In the genomic region with DNA sequence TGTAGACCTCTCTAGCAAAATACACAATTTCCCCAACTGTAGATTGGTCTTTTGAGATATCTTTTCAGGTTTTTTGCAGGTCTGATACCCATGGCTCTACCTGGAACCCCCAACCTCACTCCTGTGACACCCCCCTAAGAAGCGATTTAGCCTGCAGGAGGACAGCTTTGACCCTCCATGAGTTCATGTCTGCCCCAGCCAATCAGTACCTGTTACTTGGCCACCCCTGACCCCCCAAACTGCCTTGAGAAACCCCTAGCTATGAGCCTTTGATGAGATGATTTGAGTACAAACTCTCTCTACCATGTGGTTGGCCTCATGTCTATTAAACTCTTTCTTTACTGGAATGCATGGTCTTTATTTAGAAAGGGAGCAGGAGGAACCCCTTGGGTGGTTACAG, we compare ENCODE assay signal across 39 cellular contexts. TPM values are rescaled to one million over a fixed set of nuclear protein-coding genes. Genes with fewer than 3 reads are reported as not detected.
"Had no signal": no experiment of that assay in that cellular context is flagged by ENCODE, and none has a peak within 500 bp of the region (broad histone marks: within the 10 kb centered on the region; RNA-seq: fewer than 3 reads in every experiment).

No MANE protein-coding gene starts in this region.

- DNase-seq: activated CD4-positive, alpha-beta memory T cell treated with anti-CD3 and anti-CD28 coated beads for 36 hours; activated CD4-positive, alpha-beta T cell treated with anti-CD3 and anti-CD28 coated beads for 36 hours; activated CD4-positive, alpha-beta T cell treated with anti-CD3 and anti-CD28 coated beads, Interleukin-2, amount 10 ng/mL, durations not matched to agents 24 days and 14 days; activated CD4-positive, CD25-positive, alpha-beta regulatory T cell; activated CD4-positive, CD25-positive, alpha-beta regulatory T cell treated with anti-CD3 and anti-CD28 coated beads, Interleukin-2, amount 50 U/mL, for 72 hours; activated CD8-positive, alpha-beta memory T cell treated with anti-CD3 and anti-CD28 coated beads, Interleukin-2, amount 10 ng/mL, durations not matched to agents 7 days and 5 days; activated CD8-positive, alpha-beta memory T cell treated with anti-CD3 and anti-CD28 coated beads, Interleukin-2, amount 50 U/mL, for 4 hours; activated CD8-positive, alpha-beta T cell treated with anti-CD3 and anti-CD28 coated beads, Interleukin-2, amount 10 ng/mL, durations not matched to agents 7 days and 5 days; activated effector memory CD4-positive, alpha-beta T cell treated with anti-CD3 and anti-CD28 coated beads, Interleukin-2, amount 50 U/mL, for 16 hours; activated naive CD4-positive, alpha-beta T cell treated with anti-CD3 and anti-CD28 coated beads for 36 hours; activated naive CD8-positive, alpha-beta T cell treated with anti-CD3 and anti-CD28 coated beads for 36 hours; activated naive CD8-positive, alpha-beta T cell treated with anti-CD3 and anti-CD28 coated beads, Interleukin-2, amount 50 U/mL, for 24 hours; activated T-cell treated with anti-CD3 and anti-CD28 coated beads, Interleukin-2, amount 50 U/mL, for 1 hour; activated T-cell treated with anti-CD3 and anti-CD28 coated beads, Interleukin-2, amount 50 U/mL, for 48 hours; amygdala; aorta; body of pancreas; central memory CD4-positive, alpha-beta T cell; cerebellar nuclear complex; colonic mucosa; effector CD8-positive, alpha-beta T cell; esophagus squamous epithelium; foreskin melanocyte; T1000 had no signal

- H3K9me3 ChIP-seq: adrenal gland, body of pancreas, colonic mucosa, esophagus squamous epithelium had no signal

- H3K27ac Mint-ChIP-seq: activated CD4-positive, alpha-beta memory T cell treated with anti-CD3 and anti-CD28 coated beads for 36 hours; activated CD4-positive, alpha-beta T cell treated with anti-CD3 and anti-CD28 coated beads for 36 hours; activated CD4-positive, alpha-beta T cell treated with anti-CD3 and anti-CD28 coated beads, Interleukin-2, amount 10 ng/mL, durations not matched to agents 24 days and 14 days; activated CD8-positive, alpha-beta memory T cell treated with anti-CD3 and anti-CD28 coated beads, Interleukin-2, amount 10 ng/mL, durations not matched to agents 7 days and 5 days; activated CD8-positive, alpha-beta T cell treated with anti-CD3 and anti-CD28 coated beads, Interleukin-2, amount 10 ng/mL, durations not matched to agents 7 days and 5 days; activated naive CD4-positive, alpha-beta T cell treated with anti-CD3 and anti-CD28 coated beads for 36 hours; activated naive CD4-positive, alpha-beta T cell treated with anti-CD3 and anti-CD28 coated beads, Interleukin-2, amount 50 U/mL, for 24 hours; activated naive CD8-positive, alpha-beta T cell treated with anti-CD3 and anti-CD28 coated beads for 36 hours; activated naive CD8-positive, alpha-beta T cell treated with anti-CD3 and anti-CD28 coated beads, Interleukin-2, amount 50 U/mL, for 24 hours; activated T-helper 1 cell treated with anti-CD3 and anti-CD28 coated beads, Interleukin-12 subunit alpha, Interleukin-12 subunit beta, Interleukin-2, Interleukin-4 antibody, amounts not matched to agents 30 ng/mL and 10 ng/mL and 1 ng/mL, durations not matched to agents 14 hours and 24 hours and 36 hours; activated T-helper 2 cell treated with anti-CD3 and anti-CD28 coated beads, Interferon-gamma antibody, Interleukin-2, Interleukin-4, amounts not matched to agents 10 μg/mL and 5 μg/mL and 100 μg/mL, durations not matched to agents 14 hours and 24 hours and 36 hours; T-helper 1 cell treated with Interleukin-12 subunit alpha and Interleukin-12 subunit beta and Interleukin-4 antibody, amounts not matched to agents 30 μg/mL and 1 μg/mL, for 36 hours had no signal

- H3K4me1 Mint-ChIP-seq: activated CD4-positive, alpha-beta T cell treated with anti-CD3 and anti-CD28 coated beads for 36 hours; activated CD8-positive, alpha-beta memory T cell treated with anti-CD3 and anti-CD28 coated beads, Interleukin-2, amount 10 ng/mL, durations not matched to agents 7 days and 5 days; activated naive CD4-positive, alpha-beta T cell treated with anti-CD3 and anti-CD28 coated beads, Interleukin-2, amount 50 U/mL, for 24 hours; activated naive CD8-positive, alpha-beta T cell treated with anti-CD3 and anti-CD28 coated beads for 36 hours; activated naive CD8-positive, alpha-beta T cell treated with anti-CD3 and anti-CD28 coated beads, Interleukin-2, amount 50 U/mL, for 24 hours had no signal

- H3K36me3 Mint-ChIP-seq: activated CD4-positive, alpha-beta memory T cell treated with anti-CD3 and anti-CD28 coated beads for 36 hours; activated CD8-positive, alpha-beta memory T cell treated with anti-CD3 and anti-CD28 coated beads, Interleukin-2, amount 10 ng/mL, durations not matched to agents 7 days and 5 days; activated naive CD4-positive, alpha-beta T cell treated with anti-CD3 and anti-CD28 coated beads, Interleukin-2, amount 50 U/mL, for 24 hours; activated naive CD8-positive, alpha-beta T cell treated with anti-CD3 and anti-CD28 coated beads for 36 hours had no signal

- H3K4me1 ChIP-seq: adrenal gland, colonic mucosa, gastroesophageal sphincter had no signal

- H3K27ac ChIP-seq: adrenal gland, body of pancreas, cardiac muscle cell, colonic mucosa, epithelial cell of prostate, gastroesophageal sphincter had no signal

- H3K4me3 ChIP-seq: adrenal gland, body of pancreas, cardiac muscle cell, colonic mucosa, esophagus squamous epithelium, gastroesophageal sphincter had no signal

- H3K27me3 Mint-ChIP-seq: activated CD4-positive, alpha-beta T cell treated with anti-CD3 and anti-CD28 coated beads, Interleukin-2, amount 10 ng/mL, durations not matched to agents 24 days and 14 days; activated naive CD4-positive, alpha-beta T cell treated with anti-CD3 and anti-CD28 coated beads, Interleukin-2, amount 50 U/mL, for 24 hours; activated naive CD8-positive, alpha-beta T cell treated with anti-CD3 and anti-CD28 coated beads for 36 hours had no signal

- H3K36me3 ChIP-seq: adrenal gland, cardiac muscle cell, colonic mucosa, esophagus squamous epithelium, gastroesophageal sphincter had no signal

- H3K27me3 ChIP-seq: adrenal gland, body of pancreas, colonic mucosa had no signal

- H3K9me3 Mint-ChIP-seq: activated CD4-positive, alpha-beta T cell treated with anti-CD3 and anti-CD28 coated beads, Interleukin-2, amount 10 ng/mL, durations not matched to agents 24 days and 14 days; activated naive CD4-positive, alpha-beta T cell treated with anti-CD3 and anti-CD28 coated beads for 36 hours; activated naive CD4-positive, alpha-beta T cell treated with anti-CD3 and anti-CD28 coated beads, Interleukin-2, amount 50 U/mL, for 24 hours; activated naive CD8-positive, alpha-beta T cell treated with anti-CD3 and anti-CD28 coated beads for 36 hours; activated naive CD8-positive, alpha-beta T cell treated with anti-CD3 and anti-CD28 coated beads, Interleukin-2, amount 50 U/mL, for 24 hours; activated T-helper 1 cell treated with anti-CD3 and anti-CD28 coated beads, Interleukin-12 subunit alpha, Interleukin-12 subunit beta, Interleukin-2, Interleukin-4 antibody, amounts not matched to agents 30 ng/mL and 10 ng/mL and 1 ng/mL, durations not matched to agents 14 hours and 24 hours and 36 hours; activated T-helper 2 cell treated with anti-CD3 and anti-CD28 coated beads, Interferon-gamma antibody, Interleukin-2, Interleukin-4, amounts not matched to agents 10 μg/mL and 5 μg/mL and 100 μg/mL, durations not matched to agents 14 hours and 24 hours and 36 hours; T-helper 1 cell treated with Interleukin-12 subunit alpha and Interleukin-12 subunit beta and Interleukin-4 antibody, amounts not matched to agents 30 μg/mL and 1 μg/mL, for 36 hours had no signal

- H3K4me3 Mint-ChIP-seq: activated CD4-positive, alpha-beta memory T cell treated with anti-CD3 and anti-CD28 coated beads for 36 hours; activated CD4-positive, alpha-beta T cell treated with anti-CD3 and anti-CD28 coated beads for 36 hours; activated CD4-positive, alpha-beta T cell treated with anti-CD3 and anti-CD28 coated beads, Interleukin-2, amount 10 ng/mL, durations not matched to agents 24 days and 14 days; activated CD8-positive, alpha-beta memory T cell treated with anti-CD3 and anti-CD28 coated beads, Interleukin-2, amount 10 ng/mL, durations not matched to agents 7 days and 5 days; activated CD8-positive, alpha-beta T cell treated with anti-CD3 and anti-CD28 coated beads, Interleukin-2, amount 10 ng/mL, durations not matched to agents 7 days and 5 days; activated naive CD4-positive, alpha-beta T cell treated with anti-CD3 and anti-CD28 coated beads for 36 hours; activated naive CD4-positive, alpha-beta T cell treated with anti-CD3 and anti-CD28 coated beads, Interleukin-2, amount 50 U/mL, for 24 hours; activated naive CD8-positive, alpha-beta T cell treated with anti-CD3 and anti-CD28 coated beads for 36 hours; activated naive CD8-positive, alpha-beta T cell treated with anti-CD3 and anti-CD28 coated beads, Interleukin-2, amount 50 U/mL, for 24 hours; activated T-helper 1 cell treated with anti-CD3 and anti-CD28 coated beads, Interleukin-12 subunit alpha, Interleukin-12 subunit beta, Interleukin-2, Interleukin-4 antibody, amounts not matched to agents 30 ng/mL and 10 ng/mL and 1 ng/mL, durations not matched to agents 14 hours and 24 hours and 36 hours; T-helper 1 cell treated with Interleukin-12 subunit alpha and Interleukin-12 subunit beta and Interleukin-4 antibody, amounts not matched to agents 30 μg/mL and 1 μg/mL, for 36 hours had no signal

- ATAC-seq: activated CD4-positive, alpha-beta T cell treated with anti-CD3 and anti-CD28 coated beads for 36 hours; activated CD8-positive, alpha-beta memory T cell treated with anti-CD3 and anti-CD28 coated beads, Interleukin-2, amount 10 ng/mL, durations not matched to agents 7 days and 5 days; activated CD8-positive, alpha-beta T cell treated with anti-CD3 and anti-CD28 coated beads, Interleukin-2, amount 10 ng/mL, durations not matched to agents 7 days and 5 days; activated naive CD8-positive, alpha-beta T cell treated with anti-CD3 and anti-CD28 coated beads, Interleukin-2, amount 50 U/mL, for 24 hours; body of pancreas; gastroesophageal sphincter had no signal

RNA-seq across cellular contexts. Expression of gene ABO, which starts 25.7 kb away (rescaled TPM):
- total RNA-seq: activated CD4-positive, alpha-beta memory T cell treated with anti-CD3 and anti-CD28 coated beads for 36 hours; activated CD8-positive, alpha-beta memory T cell treated with anti-CD3 and anti-CD28 coated beads for 36 hours; activated CD8-positive, alpha-beta memory T cell treated with anti-CD3 and anti-CD28 coated beads, Interleukin-2, amount 10 ng/mL, durations not matched to agents 7 days and 5 days; activated CD8-positive, alpha-beta T cell treated with anti-CD3 and anti-CD28 coated beads, Interleukin-2, amount 10 ng/mL, durations not matched to agents 7 days and 5 days; activated naive CD4-positive, alpha-beta T cell treated with anti-CD3 and anti-CD28 coated beads for 36 hours; activated naive CD8-positive, alpha-beta T cell treated with anti-CD3 and anti-CD28 coated beads for 36 hours; endothelial cell of umbilical vein; fibroblast of lung; fibroblast of villous mesenchyme had no signal
- polyA plus RNA-seq: cardiac muscle cell, endothelial cell of umbilical vein, fibroblast of lung had no signal

RNA-seq across cellular contexts. Expression of gene OBP2B, which starts 40.3 kb away (rescaled TPM):
- total RNA-seq: activated CD4-positive, alpha-beta memory T cell treated with anti-CD3 and anti-CD28 coated beads for 36 hours; activated CD4-positive, alpha-beta T cell treated with anti-CD3 and anti-CD28 coated beads for 36 hours; activated CD4-positive, alpha-beta T cell treated with anti-CD3 and anti-CD28 coated beads, Interleukin-2, amount 10 ng/mL, durations not matched to agents 24 days and 14 days; activated CD8-positive, alpha-beta memory T cell treated with anti-CD3 and anti-CD28 coated beads for 36 hours; activated CD8-positive, alpha-beta memory T cell treated with anti-CD3 and anti-CD28 coated beads, Interleukin-2, amount 10 ng/mL, durations not matched to agents 7 days and 5 days; activated CD8-positive, alpha-beta T cell treated with anti-CD3 and anti-CD28 coated beads, Interleukin-2, amount 10 ng/mL, durations not matched to agents 7 days and 5 days; activated naive CD4-positive, alpha-beta T cell treated with anti-CD3 and anti-CD28 coated beads for 36 hours; activated naive CD8-positive, alpha-beta T cell treated with anti-CD3 and anti-CD28 coated beads for 36 hours; activated T-helper 1 cell treated with anti-CD3 and anti-CD28 coated beads, Interleukin-12 subunit alpha, Interleukin-12 subunit beta, Interleukin-2, Interleukin-4 antibody, amounts not matched to agents 30 ng/mL and 10 ng/mL and 1 ng/mL, durations not matched to agents 14 hours and 24 hours and 36 hours; activated T-helper 2 cell treated with anti-CD3 and anti-CD28 coated beads, Interferon-gamma antibody, Interleukin-2, Interleukin-4, amounts not matched to agents 10 μg/mL and 5 μg/mL and 100 μg/mL, durations not matched to agents 14 hours and 24 hours and 36 hours; aorta; body of pancreas; cardiac muscle cell; colonic mucosa; dermis microvascular lymphatic vessel endothelial cell; endothelial cell of umbilical vein; esophagus squamous epithelium; fibroblast of lung; fibroblast of villous mesenchyme; gastroesophageal sphincter; glomerular endothelial cell had no signal
- polyA plus RNA-seq: adrenal gland, aorta, endothelial cell of umbilical vein, esophagus, fibroblast of lung had no signal
